In the genomic region with DNA sequence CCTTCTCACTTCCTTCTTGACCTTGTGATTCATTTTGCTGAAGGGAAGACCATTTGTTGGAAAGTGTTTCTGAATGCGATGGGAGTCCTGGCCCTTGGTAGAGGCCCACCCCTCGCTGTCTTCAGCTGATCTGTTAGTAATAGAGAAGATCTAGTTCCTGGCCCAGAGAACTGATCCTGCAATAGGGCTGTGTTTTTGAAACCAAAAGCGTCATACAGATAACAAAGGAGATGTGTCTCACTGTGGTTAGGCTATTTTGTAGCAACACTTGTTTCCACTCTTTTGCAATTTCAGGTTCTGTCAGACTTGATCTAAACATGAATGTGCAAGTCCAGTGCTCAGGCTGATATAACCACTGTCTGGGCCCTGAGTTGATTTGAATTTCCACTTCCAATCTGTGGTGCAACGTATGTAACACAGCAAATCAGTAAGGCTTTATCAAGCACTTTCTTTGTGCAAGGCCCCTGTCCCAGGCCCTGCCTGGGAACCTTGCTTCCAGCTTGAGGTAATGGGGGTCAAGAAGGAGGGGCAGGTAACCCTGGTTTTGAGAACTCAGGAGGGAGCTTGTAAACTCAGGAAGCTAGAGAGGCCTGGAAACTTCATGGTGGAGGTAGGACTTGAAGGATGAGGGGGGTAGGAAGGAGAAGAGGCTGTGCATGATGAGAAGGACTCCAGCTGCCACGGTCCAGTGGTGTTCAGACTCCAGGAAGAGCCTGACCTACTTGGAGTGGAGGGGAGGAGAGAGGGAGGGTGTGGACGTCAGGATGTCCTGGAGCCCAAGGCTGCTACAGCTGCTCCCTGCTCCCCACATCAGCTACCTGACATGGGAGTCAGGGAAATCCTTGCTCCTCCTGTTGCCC, we compare ENCODE assay signal across 1 cellular context.
TF ChIP-seq lines count a peak whose summit lies in the region.

No MANE protein-coding gene starts in this region.

TF ChIP-seq in GM12878, 131 proteins besides CTCF, POLR2A, EP300 and RAD21 (continued from another document and continues in another):
- TF ChIP-seq, protein P1, sequence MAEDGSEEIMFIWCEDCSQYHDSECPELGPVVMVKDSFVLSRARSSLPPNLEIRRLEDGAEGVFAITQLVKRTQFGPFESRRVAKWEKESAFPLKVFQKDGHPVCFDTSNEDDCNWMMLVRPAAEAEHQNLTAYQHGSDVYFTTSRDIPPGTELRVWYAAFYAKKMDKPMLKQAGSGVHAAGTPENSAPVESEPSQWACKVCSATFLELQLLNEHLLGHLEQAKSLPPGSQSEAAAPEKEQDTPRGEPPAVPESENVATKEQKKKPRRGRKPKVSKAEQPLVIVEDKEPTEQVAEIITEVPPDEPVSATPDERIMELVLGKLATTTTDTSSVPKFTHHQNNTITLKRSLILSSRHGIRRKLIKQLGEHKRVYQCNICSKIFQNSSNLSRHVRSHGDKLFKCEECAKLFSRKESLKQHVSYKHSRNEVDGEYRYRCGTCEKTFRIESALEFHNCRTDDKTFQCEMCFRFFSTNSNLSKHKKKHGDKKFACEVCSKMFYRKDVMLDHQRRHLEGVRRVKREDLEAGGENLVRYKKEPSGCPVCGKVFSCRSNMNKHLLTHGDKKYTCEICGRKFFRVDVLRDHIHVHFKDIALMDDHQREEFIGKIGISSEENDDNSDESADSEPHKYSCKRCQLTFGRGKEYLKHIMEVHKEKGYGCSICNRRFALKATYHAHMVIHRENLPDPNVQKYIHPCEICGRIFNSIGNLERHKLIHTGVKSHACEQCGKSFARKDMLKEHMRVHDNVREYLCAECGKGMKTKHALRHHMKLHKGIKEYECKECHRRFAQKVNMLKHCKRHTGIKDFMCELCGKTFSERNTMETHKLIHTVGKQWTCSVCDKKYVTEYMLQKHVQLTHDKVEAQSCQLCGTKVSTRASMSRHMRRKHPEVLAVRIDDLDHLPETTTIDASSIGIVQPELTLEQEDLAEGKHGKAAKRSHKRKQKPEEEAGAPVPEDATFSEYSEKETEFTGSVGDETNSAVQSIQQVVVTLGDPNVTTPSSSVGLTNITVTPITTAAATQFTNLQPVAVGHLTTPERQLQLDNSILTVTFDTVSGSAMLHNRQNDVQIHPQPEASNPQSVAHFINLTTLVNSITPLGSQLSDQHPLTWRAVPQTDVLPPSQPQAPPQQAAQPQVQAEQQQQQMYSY (CRISPR knock-in tag; IDR thresholded peaks at IDR 0.05), result no peak
- no peak for TF ChIP-seq POLR2AphosphoS2 (IDR thresholded peaks at IDR 0.05; ENCODE audit: low read depth, low read length)
- TF ChIP-seq ATF7 (IDR thresholded peaks at IDR 0.05; ENCODE audit: low read depth), result peak; percentile 89
- peak in 1 of 2 experiments; percentile 58; a peak in 2 of 4 replicates for TF ChIP-seq BHLHE40 (IDR thresholded peaks at IDR 0.05; ENCODE audit: borderline replicate concordance in 1 of 2, low read depth in 2 of 2, low read length in 1 of 2)
- no peak for TF ChIP-seq RFX5 (IDR thresholded peaks at IDR 0.05; ENCODE audit: low read depth, low read length)
- TF ChIP-seq ZNF622 (IDR thresholded peaks at IDR 0.05), result no peak
- peak; percentile 47; the same call in 1 of the 2 replicates for TF ChIP-seq PAX5 (IDR thresholded peaks at IDR 0.05; ENCODE audit: borderline replicate concordance, low read depth, low read length)
- TF ChIP-seq TBL1XR1 (IDR thresholded peaks at IDR 0.05; ENCODE audit: low read depth, low read length), result 0 out of 2 replicates have a peak, but pooled peaks have one; percentile 64
- no peak for TF ChIP-seq SIX5 (IDR thresholded peaks at IDR 0.05; ENCODE audit: low read depth, low read length, severe bottlenecking)
- TF ChIP-seq TAF1 (IDR thresholded peaks at IDR 0.05; ENCODE audit: borderline replicate concordance, low read depth, low read length), result peak; percentile 23; the same call in 1 of the 2 replicates
- TF ChIP-seq MEF2B (IDR thresholded peaks at IDR 0.05; ENCODE audit: partially characterized antibody, poor library complexity, severe bottlenecking), result peak; percentile 35
- TF ChIP-seq, protein P2, sequence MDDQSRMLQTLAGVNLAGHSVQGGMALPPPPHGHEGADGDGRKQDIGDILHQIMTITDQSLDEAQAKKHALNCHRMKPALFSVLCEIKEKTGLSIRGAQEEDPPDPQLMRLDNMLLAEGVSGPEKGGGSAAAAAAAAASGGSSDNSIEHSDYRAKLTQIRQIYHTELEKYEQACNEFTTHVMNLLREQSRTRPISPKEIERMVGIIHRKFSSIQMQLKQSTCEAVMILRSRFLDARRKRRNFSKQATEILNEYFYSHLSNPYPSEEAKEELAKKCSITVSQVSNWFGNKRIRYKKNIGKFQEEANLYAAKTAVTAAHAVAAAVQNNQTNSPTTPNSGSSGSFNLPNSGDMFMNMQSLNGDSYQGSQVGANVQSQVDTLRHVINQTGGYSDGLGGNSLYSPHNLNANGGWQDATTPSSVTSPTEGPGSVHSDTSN (IDR thresholded peaks at IDR 0.05; ENCODE audit: insufficient replicate concordance, low read depth, low read length), result no peak
- TF ChIP-seq ZZZ3 (IDR thresholded peaks at IDR 0.05; ENCODE audit: control insufficient read depth, insufficient read length, low read depth), result no peak
- no peak for TF ChIP-seq ZNF274 (IDR thresholded peaks at IDR 0.05; ENCODE audit: insufficient read depth, insufficient read length)
- no peak for TF ChIP-seq PAX8 (IDR thresholded peaks at IDR 0.05)
- peak; percentile 47; the same call in 1 of the 2 replicates for TF ChIP-seq MEF2A (IDR thresholded peaks at IDR 0.05; ENCODE audit: insufficient read depth, low read depth, low read length)
- TF ChIP-seq, protein P3, sequence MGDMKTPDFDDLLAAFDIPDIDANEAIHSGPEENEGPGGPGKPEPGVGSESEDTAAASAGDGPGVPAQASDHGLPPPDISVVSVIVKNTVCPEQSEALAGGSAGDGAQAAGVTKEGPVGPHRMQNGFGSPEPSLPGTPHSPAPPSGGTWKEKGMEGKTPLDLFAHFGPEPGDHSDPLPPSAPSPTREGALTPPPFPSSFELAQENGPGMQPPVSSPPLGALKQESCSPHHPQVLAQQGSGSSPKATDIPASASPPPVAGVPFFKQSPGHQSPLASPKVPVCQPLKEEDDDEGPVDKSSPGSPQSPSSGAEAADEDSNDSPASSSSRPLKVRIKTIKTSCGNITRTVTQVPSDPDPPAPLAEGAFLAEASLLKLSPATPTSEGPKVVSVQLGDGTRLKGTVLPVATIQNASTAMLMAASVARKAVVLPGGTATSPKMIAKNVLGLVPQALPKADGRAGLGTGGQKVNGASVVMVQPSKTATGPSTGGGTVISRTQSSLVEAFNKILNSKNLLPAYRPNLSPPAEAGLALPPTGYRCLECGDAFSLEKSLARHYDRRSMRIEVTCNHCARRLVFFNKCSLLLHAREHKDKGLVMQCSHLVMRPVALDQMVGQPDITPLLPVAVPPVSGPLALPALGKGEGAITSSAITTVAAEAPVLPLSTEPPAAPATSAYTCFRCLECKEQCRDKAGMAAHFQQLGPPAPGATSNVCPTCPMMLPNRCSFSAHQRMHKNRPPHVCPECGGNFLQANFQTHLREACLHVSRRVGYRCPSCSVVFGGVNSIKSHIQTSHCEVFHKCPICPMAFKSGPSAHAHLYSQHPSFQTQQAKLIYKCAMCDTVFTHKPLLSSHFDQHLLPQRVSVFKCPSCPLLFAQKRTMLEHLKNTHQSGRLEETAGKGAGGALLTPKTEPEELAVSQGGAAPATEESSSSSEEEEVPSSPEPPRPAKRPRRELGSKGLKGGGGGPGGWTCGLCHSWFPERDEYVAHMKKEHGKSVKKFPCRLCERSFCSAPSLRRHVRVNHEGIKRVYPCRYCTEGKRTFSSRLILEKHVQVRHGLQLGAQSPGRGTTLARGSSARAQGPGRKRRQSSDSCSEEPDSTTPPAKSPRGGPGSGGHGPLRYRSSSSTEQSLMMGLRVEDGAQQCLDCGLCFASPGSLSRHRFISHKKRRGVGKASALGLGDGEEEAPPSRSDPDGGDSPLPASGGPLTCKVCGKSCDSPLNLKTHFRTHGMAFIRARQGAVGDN (IDR thresholded peaks at IDR 0.05), result peak; percentile 90
- TF ChIP-seq, protein P4, sequence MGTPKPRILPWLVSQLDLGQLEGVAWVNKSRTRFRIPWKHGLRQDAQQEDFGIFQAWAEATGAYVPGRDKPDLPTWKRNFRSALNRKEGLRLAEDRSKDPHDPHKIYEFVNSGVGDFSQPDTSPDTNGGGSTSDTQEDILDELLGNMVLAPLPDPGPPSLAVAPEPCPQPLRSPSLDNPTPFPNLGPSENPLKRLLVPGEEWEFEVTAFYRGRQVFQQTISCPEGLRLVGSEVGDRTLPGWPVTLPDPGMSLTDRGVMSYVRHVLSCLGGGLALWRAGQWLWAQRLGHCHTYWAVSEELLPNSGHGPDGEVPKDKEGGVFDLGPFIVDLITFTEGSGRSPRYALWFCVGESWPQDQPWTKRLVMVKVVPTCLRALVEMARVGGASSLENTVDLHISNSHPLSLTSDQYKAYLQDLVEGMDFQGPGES (IDR thresholded peaks at IDR 0.05), result no peak
- TF ChIP-seq, protein P5, sequence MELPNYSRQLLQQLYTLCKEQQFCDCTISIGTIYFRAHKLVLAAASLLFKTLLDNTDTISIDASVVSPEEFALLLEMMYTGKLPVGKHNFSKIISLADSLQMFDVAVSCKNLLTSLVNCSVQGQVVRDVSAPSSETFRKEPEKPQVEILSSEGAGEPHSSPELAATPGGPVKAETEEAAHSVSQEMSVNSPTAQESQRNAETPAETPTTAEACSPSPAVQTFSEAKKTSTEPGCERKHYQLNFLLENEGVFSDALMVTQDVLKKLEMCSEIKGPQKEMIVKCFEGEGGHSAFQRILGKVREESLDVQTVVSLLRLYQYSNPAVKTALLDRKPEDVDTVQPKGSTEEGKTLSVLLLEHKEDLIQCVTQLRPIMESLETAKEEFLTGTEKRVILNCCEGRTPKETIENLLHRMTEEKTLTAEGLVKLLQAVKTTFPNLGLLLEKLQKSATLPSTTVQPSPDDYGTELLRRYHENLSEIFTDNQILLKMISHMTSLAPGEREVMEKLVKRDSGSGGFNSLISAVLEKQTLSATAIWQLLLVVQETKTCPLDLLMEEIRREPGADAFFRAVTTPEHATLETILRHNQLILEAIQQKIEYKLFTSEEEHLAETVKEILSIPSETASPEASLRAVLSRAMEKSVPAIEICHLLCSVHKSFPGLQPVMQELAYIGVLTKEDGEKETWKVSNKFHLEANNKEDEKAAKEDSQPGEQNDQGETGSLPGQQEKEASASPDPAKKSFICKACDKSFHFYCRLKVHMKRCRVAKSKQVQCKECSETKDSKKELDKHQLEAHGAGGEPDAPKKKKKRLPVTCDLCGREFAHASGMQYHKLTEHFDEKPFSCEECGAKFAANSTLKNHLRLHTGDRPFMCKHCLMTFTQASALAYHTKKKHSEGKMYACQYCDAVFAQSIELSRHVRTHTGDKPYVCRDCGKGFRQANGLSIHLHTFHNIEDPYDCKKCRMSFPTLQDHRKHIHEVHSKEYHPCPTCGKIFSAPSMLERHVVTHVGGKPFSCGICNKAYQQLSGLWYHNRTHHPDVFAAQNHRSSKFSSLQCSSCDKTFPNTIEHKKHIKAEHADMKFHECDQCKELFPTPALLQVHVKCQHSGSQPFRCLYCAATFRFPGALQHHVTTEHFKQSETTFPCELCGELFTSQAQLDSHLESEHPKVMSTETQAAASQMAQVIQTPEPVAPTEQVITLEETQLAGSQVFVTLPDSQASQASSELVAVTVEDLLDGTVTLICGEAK (IDR thresholded peaks at IDR 0.05; ENCODE audit: borderline replicate concordance), result no peak
- TF ChIP-seq CREB1 (IDR thresholded peaks at IDR 0.05; ENCODE audit: low read depth), result peak; percentile 64
- no peak for TF ChIP-seq NFXL1 (IDR thresholded peaks at IDR 0.05; ENCODE audit: borderline replicate concordance)
- TF ChIP-seq, protein P6, sequence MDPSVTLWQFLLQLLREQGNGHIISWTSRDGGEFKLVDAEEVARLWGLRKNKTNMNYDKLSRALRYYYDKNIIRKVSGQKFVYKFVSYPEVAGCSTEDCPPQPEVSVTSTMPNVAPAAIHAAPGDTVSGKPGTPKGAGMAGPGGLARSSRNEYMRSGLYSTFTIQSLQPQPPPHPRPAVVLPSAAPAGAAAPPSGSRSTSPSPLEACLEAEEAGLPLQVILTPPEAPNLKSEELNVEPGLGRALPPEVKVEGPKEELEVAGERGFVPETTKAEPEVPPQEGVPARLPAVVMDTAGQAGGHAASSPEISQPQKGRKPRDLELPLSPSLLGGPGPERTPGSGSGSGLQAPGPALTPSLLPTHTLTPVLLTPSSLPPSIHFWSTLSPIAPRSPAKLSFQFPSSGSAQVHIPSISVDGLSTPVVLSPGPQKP (IDR thresholded peaks at IDR 0.05; ENCODE audit: low read depth, low read length), result no peak
- TF ChIP-seq POLR2AphosphoS5 (IDR thresholded peaks at IDR 0.05; ENCODE audit: low read length), result peak; percentile 70; the same call in 1 of the 2 replicates
- TF ChIP-seq RELA (IDR thresholded peaks at IDR 0.05; ENCODE audit: borderline replicate concordance, partially characterized antibody), result no peak
- TF ChIP-seq BCL11A (IDR thresholded peaks at IDR 0.05; ENCODE audit: low read depth, low read length), result peak; percentile 34
- TF ChIP-seq SP1 (IDR thresholded peaks at IDR 0.05; ENCODE audit: low read depth, low read length), result no peak
- 0 out of 2 replicates have a peak, but pooled peaks have one; percentile 39 for TF ChIP-seq IRF4 (IDR thresholded peaks at IDR 0.05; ENCODE audit: low read depth, low read length)
- peak; percentile 77 for TF ChIP-seq SMARCA5 (IDR thresholded peaks at IDR 0.05)
- no peak for TF ChIP-seq SRF (IDR thresholded peaks at IDR 0.05; ENCODE audit: low read depth in 2 of 2, low read length in 2 of 2)
- TF ChIP-seq, protein P7, sequence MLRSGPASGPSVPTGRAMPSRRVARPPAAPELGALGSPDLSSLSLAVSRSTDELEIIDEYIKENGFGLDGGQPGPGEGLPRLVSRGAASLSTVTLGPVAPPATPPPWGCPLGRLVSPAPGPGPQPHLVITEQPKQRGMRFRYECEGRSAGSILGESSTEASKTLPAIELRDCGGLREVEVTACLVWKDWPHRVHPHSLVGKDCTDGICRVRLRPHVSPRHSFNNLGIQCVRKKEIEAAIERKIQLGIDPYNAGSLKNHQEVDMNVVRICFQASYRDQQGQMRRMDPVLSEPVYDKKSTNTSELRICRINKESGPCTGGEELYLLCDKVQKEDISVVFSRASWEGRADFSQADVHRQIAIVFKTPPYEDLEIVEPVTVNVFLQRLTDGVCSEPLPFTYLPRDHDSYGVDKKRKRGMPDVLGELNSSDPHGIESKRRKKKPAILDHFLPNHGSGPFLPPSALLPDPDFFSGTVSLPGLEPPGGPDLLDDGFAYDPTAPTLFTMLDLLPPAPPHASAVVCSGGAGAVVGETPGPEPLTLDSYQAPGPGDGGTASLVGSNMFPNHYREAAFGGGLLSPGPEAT (IDR thresholded peaks at IDR 0.05; ENCODE audit: low read depth), result peak; percentile 68; the same call in 1 of the 2 replicates
- 0 out of 2 replicates have a peak, but pooled peaks have one; percentile 10 for TF ChIP-seq RB1 (IDR thresholded peaks at IDR 0.05; ENCODE audit: borderline replicate concordance)
- peak; percentile 65 to 68; a peak in 3 of 4 replicates for TF ChIP-seq IKZF2 (IDR thresholded peaks at IDR 0.05)
- 0 out of 2 replicates have a peak, but pooled peaks have one; percentile 36 for TF ChIP-seq MXI1 (IDR thresholded peaks at IDR 0.05; ENCODE audit: low read depth, low read length)
- TF ChIP-seq, protein P8, sequence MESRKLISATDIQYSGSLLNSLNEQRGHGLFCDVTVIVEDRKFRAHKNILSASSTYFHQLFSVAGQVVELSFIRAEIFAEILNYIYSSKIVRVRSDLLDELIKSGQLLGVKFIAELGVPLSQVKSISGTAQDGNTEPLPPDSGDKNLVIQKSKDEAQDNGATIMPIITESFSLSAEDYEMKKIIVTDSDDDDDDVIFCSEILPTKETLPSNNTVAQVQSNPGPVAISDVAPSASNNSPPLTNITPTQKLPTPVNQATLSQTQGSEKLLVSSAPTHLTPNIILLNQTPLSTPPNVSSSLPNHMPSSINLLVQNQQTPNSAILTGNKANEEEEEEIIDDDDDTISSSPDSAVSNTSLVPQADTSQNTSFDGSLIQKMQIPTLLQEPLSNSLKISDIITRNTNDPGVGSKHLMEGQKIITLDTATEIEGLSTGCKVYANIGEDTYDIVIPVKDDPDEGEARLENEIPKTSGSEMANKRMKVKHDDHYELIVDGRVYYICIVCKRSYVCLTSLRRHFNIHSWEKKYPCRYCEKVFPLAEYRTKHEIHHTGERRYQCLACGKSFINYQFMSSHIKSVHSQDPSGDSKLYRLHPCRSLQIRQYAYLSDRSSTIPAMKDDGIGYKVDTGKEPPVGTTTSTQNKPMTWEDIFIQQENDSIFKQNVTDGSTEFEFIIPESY (IDR thresholded peaks at IDR 0.05), result no peak
- no peak for TF ChIP-seq CBX3 (IDR thresholded peaks at IDR 0.05; ENCODE audit: borderline replicate concordance, low read depth)
